ENCODE assay signal across 33 cellular contexts in genomic region chr3:191707817-191708216, GRCh38.
"Had no signal": no experiment of that assay in that cellular context is flagged by ENCODE, and none has a peak within 500 bp of the region (broad histone marks: within the 10 kb centered on the region; RNA-seq: fewer than 3 reads in every experiment).

No MANE protein-coding gene starts in this region.

- H3K27ac Mint-ChIP-seq: activated B cell treated with CpG ODN at 0.5 μM for 24 hours; activated CD8-positive, alpha-beta T cell treated with anti-CD3 and anti-CD28 coated beads for 36 hours; activated naive CD4-positive, alpha-beta T cell treated with anti-CD3 and anti-CD28 coated beads for 36 hours; activated naive CD4-positive, alpha-beta T cell treated with anti-CD3 and anti-CD28 coated beads, Interleukin-2, amount 50 U/mL, for 24 hours; activated naive CD8-positive, alpha-beta T cell treated with anti-CD3 and anti-CD28 coated beads for 36 hours; activated naive CD8-positive, alpha-beta T cell treated with anti-CD3 and anti-CD28 coated beads, Interleukin-2, amount 50 U/mL, for 24 hours; activated T-helper 17 cell treated with anti-CD3 and anti-CD28 coated beads, Interleukin-2, amount 50 U/mL, for 72 hours; brain; T-helper 17 cell; T-helper 2 cell treated with Interferon-gamma antibody and Interleukin-4, amounts not matched to agents 5 μg/mL and 100 μg/mL, for 36 hours had no signal

- H3K27me3 Mint-ChIP-seq: activated B cell treated with CpG ODN at 0.5 μM for 24 hours; activated CD8-positive, alpha-beta T cell treated with anti-CD3 and anti-CD28 coated beads for 36 hours; activated naive CD4-positive, alpha-beta T cell treated with anti-CD3 and anti-CD28 coated beads, Interleukin-2, amount 50 U/mL, for 24 hours; activated naive CD8-positive, alpha-beta T cell treated with anti-CD3 and anti-CD28 coated beads for 36 hours; activated naive CD8-positive, alpha-beta T cell treated with anti-CD3 and anti-CD28 coated beads, Interleukin-2, amount 50 U/mL, for 24 hours; activated T-helper 17 cell treated with anti-CD3 and anti-CD28 coated beads, Interleukin-2, amount 50 U/mL, for 72 hours; T-helper 17 cell had no signal

- H3K27me3 ChIP-seq: adrenal gland, ascending aorta, breast epithelium, cardiac muscle cell, colonic mucosa, gastrocnemius medialis, heart left ventricle had no signal

- ATAC-seq: activated CD4-positive, CD25-positive, alpha-beta regulatory T cell treated with anti-CD3 and anti-CD28 coated beads, Interleukin-2, amount 50 U/mL, for 24 hours; activated CD8-positive, alpha-beta T cell treated with anti-CD3 and anti-CD28 coated beads for 36 hours; activated naive CD8-positive, alpha-beta T cell treated with anti-CD3 and anti-CD28 coated beads, Interleukin-2, amount 50 U/mL, for 24 hours; activated T-cell treated with anti-CD3 and anti-CD28 coated beads, Interleukin-2, amount 50 U/mL, for 4 hours; activated T-helper 17 cell treated with anti-CD3 and anti-CD28 coated beads, Interleukin-2, amount 50 U/mL, for 72 hours; esophagus mucosa; gastrocnemius medialis; heart left ventricle; T-helper 17 cell had no signal

- H3K9me3 Mint-ChIP-seq: activated naive CD4-positive, alpha-beta T cell treated with anti-CD3 and anti-CD28 coated beads, Interleukin-2, amount 50 U/mL, for 24 hours had no signal

- H3K27ac ChIP-seq: adrenal gland, ascending aorta, breast epithelium, cardiac muscle cell, colonic mucosa, gastrocnemius medialis, heart left ventricle, WERI-Rb-1 had no signal

- H3K4me1 Mint-ChIP-seq: activated B cell treated with CpG ODN at 0.5 μM for 24 hours; activated naive CD4-positive, alpha-beta T cell treated with anti-CD3 and anti-CD28 coated beads, Interleukin-2, amount 50 U/mL, for 24 hours; activated naive CD8-positive, alpha-beta T cell treated with anti-CD3 and anti-CD28 coated beads for 36 hours; activated naive CD8-positive, alpha-beta T cell treated with anti-CD3 and anti-CD28 coated beads, Interleukin-2, amount 50 U/mL, for 24 hours; activated T-helper 17 cell treated with anti-CD3 and anti-CD28 coated beads, Interleukin-2, amount 50 U/mL, for 72 hours; brain; T-helper 17 cell had no signal

- H3K9me3 ChIP-seq: adrenal gland, ascending aorta, colonic mucosa, gastrocnemius medialis had no signal

- H3K4me1 ChIP-seq: adrenal gland, ascending aorta, breast epithelium, colonic mucosa, gastrocnemius medialis, heart left ventricle had no signal

- H3K36me3 ChIP-seq: adrenal gland, ascending aorta, breast epithelium, cardiac muscle cell, colonic mucosa, gastrocnemius medialis, heart left ventricle, WERI-Rb-1 had no signal

- H3K36me3 Mint-ChIP-seq: activated naive CD4-positive, alpha-beta T cell treated with anti-CD3 and anti-CD28 coated beads, Interleukin-2, amount 50 U/mL, for 24 hours; activated naive CD8-positive, alpha-beta T cell treated with anti-CD3 and anti-CD28 coated beads for 36 hours; brain had no signal

- DNase-seq: activated B cell treated with CpG ODN at 0.5 μM for 24 hours; activated CD4-positive, alpha-beta T cell treated with anti-CD3 and anti-CD28 coated beads for 48 hours; activated CD4-positive, alpha-beta T cell treated with anti-CD3 and anti-CD28 coated beads, Interleukin-2, amount 50 U/mL, for 1 hour; activated CD4-positive, alpha-beta T cell treated with anti-CD3 and anti-CD28 coated beads, Interleukin-2, amount 50 U/mL, for 48 hours; activated CD8-positive, alpha-beta memory T cell treated with anti-CD3 and anti-CD28 coated beads for 24 hours; activated CD8-positive, alpha-beta T cell treated with anti-CD3 and anti-CD28 coated beads for 36 hours; activated effector memory CD4-positive, alpha-beta T cell treated with anti-CD3 and anti-CD28 coated beads, Interleukin-2, amount 50 U/mL, for 16 hours; activated naive CD4-positive, alpha-beta T cell treated with anti-CD3 and anti-CD28 coated beads for 36 hours; activated naive CD8-positive, alpha-beta T cell treated with anti-CD3 and anti-CD28 coated beads for 36 hours; activated naive CD8-positive, alpha-beta T cell treated with anti-CD3 and anti-CD28 coated beads, Interleukin-2, amount 50 U/mL, for 24 hours; activated T-cell treated with anti-CD3 and anti-CD28 coated beads, Interleukin-2, amount 50 U/mL, for 4 hours; adrenal gland; central memory CD4-positive, alpha-beta T cell; cerebellar nuclear complex; colonic mucosa; effector CD8-positive, alpha-beta T cell; foreskin fibroblast; gastrocnemius medialis; glutamatergic neuron; heart left ventricle; T-helper 1 cell; T-helper 17 cell; T1000; WERI-Rb-1 had no signal

- H3K4me3 Mint-ChIP-seq: activated B cell treated with CpG ODN at 0.5 μM for 24 hours; activated CD8-positive, alpha-beta T cell treated with anti-CD3 and anti-CD28 coated beads for 36 hours; activated naive CD4-positive, alpha-beta T cell treated with anti-CD3 and anti-CD28 coated beads for 36 hours; activated naive CD4-positive, alpha-beta T cell treated with anti-CD3 and anti-CD28 coated beads, Interleukin-2, amount 50 U/mL, for 24 hours; activated naive CD8-positive, alpha-beta T cell treated with anti-CD3 and anti-CD28 coated beads for 36 hours; activated naive CD8-positive, alpha-beta T cell treated with anti-CD3 and anti-CD28 coated beads, Interleukin-2, amount 50 U/mL, for 24 hours; activated T-cell treated with anti-CD3 and anti-CD28 coated beads, Interleukin-2, amount 50 U/mL, for 4 hours; activated T-helper 17 cell treated with anti-CD3 and anti-CD28 coated beads, Interleukin-2, amount 50 U/mL, for 72 hours; brain; T-helper 17 cell; T-helper 2 cell treated with Interferon-gamma antibody and Interleukin-4, amounts not matched to agents 5 μg/mL and 100 μg/mL, for 36 hours had no signal

- H3K4me3 ChIP-seq: adrenal gland, ascending aorta, breast epithelium, cardiac muscle cell, colonic mucosa, gastrocnemius medialis, heart left ventricle had no signal
